In the genomic region with DNA sequence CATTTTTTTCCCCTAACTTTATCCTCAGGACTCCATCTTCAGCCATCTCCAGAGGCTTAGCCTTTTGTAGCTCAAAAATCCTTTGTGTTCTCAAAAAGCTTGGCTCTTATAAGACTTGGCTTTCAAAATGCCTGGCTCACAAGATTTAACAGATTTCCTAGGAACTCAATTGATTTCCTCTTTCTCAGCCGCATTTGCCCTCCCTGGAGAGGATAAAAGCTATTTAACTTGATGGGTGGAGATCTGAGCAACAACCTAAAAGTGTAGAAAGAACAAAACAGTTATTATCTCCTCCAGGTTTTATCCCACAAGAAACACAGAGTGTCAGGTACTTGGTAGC, we compare ENCODE assay signal across 2 cellular contexts.
TF ChIP-seq lines count a peak whose summit lies in the region.

No MANE protein-coding gene starts in this region.

TF ChIP-seq in SK-N-SH, 30 proteins besides CTCF, POLR2A, EP300 and RAD21 (continued from another document):
- TF ChIP-seq IRF3 (IDR thresholded peaks at IDR 0.05; ENCODE audit: low read depth, low read length) = no peak
- TF ChIP-seq EZH2phosphoT487 (IDR thresholded peaks at IDR 0.05; ENCODE audit: borderline replicate concordance, low read depth) = no peak
- TF ChIP-seq POLR2AphosphoS5 (IDR thresholded peaks at IDR 0.05; ENCODE audit: low read depth, low read length) = no peak
- no peak for TF ChIP-seq SIN3A (IDR thresholded peaks at IDR 0.05; ENCODE audit: borderline replicate concordance, low read depth, low read length)
- TF ChIP-seq, protein P1, sequence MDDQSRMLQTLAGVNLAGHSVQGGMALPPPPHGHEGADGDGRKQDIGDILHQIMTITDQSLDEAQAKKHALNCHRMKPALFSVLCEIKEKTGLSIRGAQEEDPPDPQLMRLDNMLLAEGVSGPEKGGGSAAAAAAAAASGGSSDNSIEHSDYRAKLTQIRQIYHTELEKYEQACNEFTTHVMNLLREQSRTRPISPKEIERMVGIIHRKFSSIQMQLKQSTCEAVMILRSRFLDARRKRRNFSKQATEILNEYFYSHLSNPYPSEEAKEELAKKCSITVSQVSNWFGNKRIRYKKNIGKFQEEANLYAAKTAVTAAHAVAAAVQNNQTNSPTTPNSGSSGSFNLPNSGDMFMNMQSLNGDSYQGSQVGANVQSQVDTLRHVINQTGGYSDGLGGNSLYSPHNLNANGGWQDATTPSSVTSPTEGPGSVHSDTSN (IDR thresholded peaks at IDR 0.05) = no peak
- no peak for TF ChIP-seq SMC3 (IDR thresholded peaks at IDR 0.05; ENCODE audit: low read depth, low read length)
- TF ChIP-seq FOXJ3 (CRISPR knock-in tag; IDR thresholded peaks at IDR 0.05) = no peak
- no peak for TF ChIP-seq CHD2 (IDR thresholded peaks at IDR 0.05; ENCODE audit: low read length, partially characterized antibody)
- TF ChIP-seq MEF2A (IDR thresholded peaks at IDR 0.05; ENCODE audit: borderline replicate concordance, low read depth) = no peak
- no peak for TF ChIP-seq USF2 (IDR thresholded peaks at IDR 0.05; ENCODE audit: borderline replicate concordance, low read depth, low read length)
- TF ChIP-seq, protein P2, sequence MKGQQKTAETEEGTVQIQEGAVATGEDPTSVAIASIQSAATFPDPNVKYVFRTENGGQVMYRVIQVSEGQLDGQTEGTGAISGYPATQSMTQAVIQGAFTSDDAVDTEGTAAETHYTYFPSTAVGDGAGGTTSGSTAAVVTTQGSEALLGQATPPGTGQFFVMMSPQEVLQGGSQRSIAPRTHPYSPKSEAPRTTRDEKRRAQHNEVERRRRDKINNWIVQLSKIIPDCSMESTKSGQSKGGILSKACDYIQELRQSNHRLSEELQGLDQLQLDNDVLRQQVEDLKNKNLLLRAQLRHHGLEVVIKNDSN (IDR thresholded peaks at IDR 0.05; ENCODE audit: borderline replicate concordance, low read depth) = no peak
- TF ChIP-seq NFIC (IDR thresholded peaks at IDR 0.05; ENCODE audit: borderline replicate concordance) = no peak
- no peak for TF ChIP-seq GABPA (IDR thresholded peaks at IDR 0.05; ENCODE audit: low read depth)
- no peak for TF ChIP-seq ELF1 (IDR thresholded peaks at IDR 0.05)
- TF ChIP-seq FOXM1 (IDR thresholded peaks at IDR 0.05; ENCODE audit: low read depth) = no peak
- TF ChIP-seq JUND (IDR thresholded peaks at IDR 0.05) = no peak
- TF ChIP-seq RCOR1 (IDR thresholded peaks at IDR 0.05; ENCODE audit: low read length) = no peak

TF ChIP-seq in SK-N-SH treated with all-trans-retinoic acid at 6 μM for 48 hours, 23 proteins besides CTCF, POLR2A, EP300 and RAD21 (continued from another document):
- TF ChIP-seq POU6F1 (CRISPR knock-in tag; IDR thresholded peaks at IDR 0.05; ENCODE audit: borderline replicate concordance, low read depth) (no peak), BACH2 (CRISPR knock-in tag; IDR thresholded peaks at IDR 0.05; ENCODE audit: borderline replicate concordance) (no peak), ZFP3 (CRISPR knock-in tag; IDR thresholded peaks at IDR 0.05) (no peak), ZNF70 (CRISPR knock-in tag; IDR thresholded peaks at IDR 0.05) (no peak), TCF4 (CRISPR knock-in tag; IDR thresholded peaks at IDR 0.05; ENCODE audit: borderline replicate concordance) (no peak), CSRNP3 (CRISPR knock-in tag; IDR thresholded peaks at IDR 0.05) (no peak), ZFP30 (CRISPR knock-in tag; IDR thresholded peaks at IDR 0.05) (no peak), SNAI2 (CRISPR knock-in tag; IDR thresholded peaks at IDR 0.05) (no peak), ESRRG (CRISPR knock-in tag; IDR thresholded peaks at IDR 0.05) (no peak)
- TF ChIP-seq, protein P3, sequence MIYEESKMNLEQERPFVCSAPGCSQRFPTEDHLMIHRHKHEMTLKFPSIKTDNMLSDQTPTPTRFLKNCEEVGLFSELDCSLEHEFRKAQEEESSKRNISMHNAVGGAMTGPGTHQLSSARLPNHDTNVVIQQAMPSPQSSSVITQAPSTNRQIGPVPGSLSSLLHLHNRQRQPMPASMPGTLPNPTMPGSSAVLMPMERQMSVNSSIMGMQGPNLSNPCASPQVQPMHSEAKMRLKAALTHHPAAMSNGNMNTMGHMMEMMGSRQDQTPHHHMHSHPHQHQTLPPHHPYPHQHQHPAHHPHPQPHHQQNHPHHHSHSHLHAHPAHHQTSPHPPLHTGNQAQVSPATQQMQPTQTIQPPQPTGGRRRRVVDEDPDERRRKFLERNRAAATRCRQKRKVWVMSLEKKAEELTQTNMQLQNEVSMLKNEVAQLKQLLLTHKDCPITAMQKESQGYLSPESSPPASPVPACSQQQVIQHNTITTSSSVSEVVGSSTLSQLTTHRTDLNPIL (CRISPR knock-in tag; IDR thresholded peaks at IDR 0.05; ENCODE audit: low read depth) = no peak
